11 cellular contexts compared by ENCODE assay signal in the genomic region with DNA sequence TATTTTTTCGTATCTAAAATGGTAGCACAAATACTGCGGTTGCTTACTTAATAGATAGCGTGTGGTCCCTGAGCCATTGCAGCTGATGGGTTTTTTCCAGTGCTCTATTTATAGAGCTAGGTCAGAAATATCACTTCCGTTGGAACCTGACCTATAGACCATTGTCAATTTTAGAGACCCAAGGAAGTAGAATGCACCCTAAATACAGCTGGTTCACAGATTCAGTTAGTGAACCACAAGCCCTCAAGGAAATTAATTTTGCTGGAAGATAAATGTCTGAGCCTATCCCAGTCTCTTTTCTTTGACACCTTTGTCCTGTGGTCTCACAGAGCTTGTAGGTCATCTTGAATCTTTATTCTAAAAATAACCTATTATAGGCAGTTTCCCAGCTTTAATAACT.
DNase-seq lines count a peak whose midpoint lies in the region; ATAC-seq and TF ChIP-seq lines count a peak whose summit lies in the region.
"Had no signal": no experiment of that assay in that cellular context is flagged by ENCODE, and none has a peak within 500 bp of the region (broad histone marks: within the 10 kb centered on the region; RNA-seq: fewer than 3 reads in every experiment).

No MANE protein-coding gene starts in this region.

- H3K4me3 ChIP-seq in vagina: no peak overlapping the region
- H3K4me3 ChIP-seq in lower leg skin (ENCODE audit: low read depth, poor library complexity, severe bottlenecking): no peak overlapping the region
- no peak overlapping the region for H3K4me3 ChIP-seq in prostate gland

- no peak for TF ChIP-seq POLR2A in vagina (IDR thresholded peaks at IDR 0.05)
- no peak for TF ChIP-seq POLR2A in lower leg skin (IDR thresholded peaks at IDR 0.05)
- TF ChIP-seq POLR2A in prostate gland (IDR thresholded peaks at IDR 0.05): no peak

- H3K27me3 Mint-ChIP-seq in MCF 10A (ENCODE audit: insufficient read depth, unreplicated experiment): no peaks in the 10 kb centered on the region
- H3K27me3 Mint-ChIP-seq: brain had no signal

- peaks cover 6% of the 10 kb centered on the region for H3K36me3 Mint-ChIP-seq in MCF 10A (ENCODE audit: insufficient read depth, unreplicated experiment)
- H3K36me3 Mint-ChIP-seq: brain had no signal

- CTCF ChIA-PET in MCF 10A (lab: Yijun Ruan, JAX): interaction anchor here (0.6 to 1.5 kb wide), 4 partner anchors 10 to 551 kb away, joined by 3 read pairs; no protein-coding TSS in a partner anchor

- DNase-seq in GM13976 (ENCODE audit: low spot score) (peak; percentile 68), MCF 10A (ENCODE audit: unreplicated experiment) (no peak), 8988T (no peak), vagina (ENCODE audit: extremely low spot score in 2 of 2) (no peak), lower leg skin (ENCODE audit: low spot score in 2 of 2) (no peak), prostate gland (ENCODE audit: low spot score) (no peak)
- DNase-seq: DND-41 had no signal

- no peak overlapping the region for H3K4me3 Mint-ChIP-seq in MCF 10A (ENCODE audit: unreplicated experiment)
- H3K4me3 Mint-ChIP-seq: T-helper 1 cell treated with Interleukin-12 subunit alpha and Interleukin-12 subunit beta and Interleukin-4 antibody, amounts not matched to agents 30 μg/mL and 1 μg/mL, for 36 hours had no signal

- in situ Hi-C loops in GM13976 (cut with MboI; ENCODE audit: low sequenced_read_pairs, unreplicated experiment): loop anchor here (10.0 kb wide), 1 partner anchor 393 kb away; the partner anchor contains the start of gene ZFP36L1

- no peaks in the 10 kb centered on the region for H3K9me3 ChIP-seq in vagina
- no peaks in the 10 kb centered on the region for H3K9me3 ChIP-seq in prostate gland

- no peaks in the 10 kb centered on the region for H3K9me3 Mint-ChIP-seq in MCF 10A (ENCODE audit: unreplicated experiment)
- H3K9me3 Mint-ChIP-seq: brain; T-helper 1 cell treated with Interleukin-12 subunit alpha and Interleukin-12 subunit beta and Interleukin-4 antibody, amounts not matched to agents 30 μg/mL and 1 μg/mL, for 36 hours had no signal

- H3K36me3 ChIP-seq in vagina (no peaks in the 10 kb centered on the region), prostate gland (no peaks in the 10 kb centered on the region)

- POLR2A ChIA-PET in MCF 10A (lab: Yijun Ruan, JAX): interaction anchor here (0.6 to 1.6 kb wide), 9 partner anchors 9 to 458 kb away, joined by 3 to 6 read pairs (median 4); no protein-coding TSS in a partner anchor

- intact Hi-C loops in MCF 10A (cut with micrococcal nuclease): loop anchor here (2.0 to 10.0 kb wide), 5 partner anchors 65 to 387 kb away; no protein-coding TSS in a partner anchor
- intact Hi-C loops in vagina (cut with DNase I): no loop called here
- intact Hi-C loops in lower leg skin (cut with DNase I; ENCODE audit: low total_unique reads): no loop called here
- intact Hi-C loops in prostate gland (cut with DNase I): no loop called here

- H3K27ac ChIP-seq in vagina (no peak overlapping the region), prostate gland (no peak overlapping the region)

- ATAC-seq in GM21381 (IDR thresholded peaks at IDR 0.05; ENCODE audit: unreplicated experiment) (peak; percentile 73), HG03196 (IDR thresholded peaks at IDR 0.05; ENCODE audit: unreplicated experiment) (peak; percentile 66)

- peaks cover 47% of the 10 kb centered on the region for H3K4me1 Mint-ChIP-seq in MCF 10A (ENCODE audit: insufficient read depth, unreplicated experiment)

- H3K4me1 ChIP-seq in vagina (peaks cover 62% of the 10 kb centered on the region), prostate gland (replicated peaks) (no peaks in the 10 kb centered on the region)

- TF ChIP-seq CTCF in GM13976 (IDR thresholded peaks at IDR 0.05; ENCODE audit: borderline replicate concordance, control extremely low read depth, extremely low read depth, insufficient read depth, missing control alignments) (no peak), MCF 10A (IDR thresholded peaks at IDR 0.05; ENCODE audit: unreplicated experiment) (no peak), vagina (IDR thresholded peaks at IDR 0.05) (no peak), lower leg skin (IDR thresholded peaks at IDR 0.05) (no peak), prostate gland (IDR thresholded peaks at IDR 0.05) (no peak)

- H3K27ac Mint-ChIP-seq in MCF 10A (ENCODE audit: low read depth, unreplicated experiment): peak overlapping the region; percentile 59
- H3K27ac Mint-ChIP-seq: T-helper 1 cell treated with Interleukin-12 subunit alpha and Interleukin-12 subunit beta and Interleukin-4 antibody, amounts not matched to agents 30 μg/mL and 1 μg/mL, for 36 hours had no signal

- TSS peak; percentile 97 for BruUV-seq in MCF 10A (replicated peaks; lab: Mats Ljungman, UMichigan)

- H3K27me3 ChIP-seq in vagina (no peaks in the 10 kb centered on the region), prostate gland (replicated peaks; ENCODE audit: insufficient read depth) (no peaks in the 10 kb centered on the region)

- WGBS in lower leg skin, 2 donors: 79 to 80% methylated on average over 4 of the region's 4 CpGs
- 85% methylated on average over 4 of the region's 4 CpGs for WGBS in prostate gland
